ENCODE assay signal across 17 cellular contexts in genomic region chr1:67579623-67580394, GRCh38.
"Had no signal": no experiment of that assay in that cellular context is flagged by ENCODE, and none has a peak within 500 bp of the region (broad histone marks: within the 10 kb centered on the region; RNA-seq: fewer than 3 reads in every experiment).

No MANE protein-coding gene starts in this region.

- DNase-seq: activated CD4-positive, alpha-beta T cell treated with anti-CD3 and anti-CD28 coated beads for 1 hour; activated CD4-positive, alpha-beta T cell treated with anti-CD3 and anti-CD28 coated beads, Interleukin-2, amount 50 U/mL, for 4 hours; activated gamma-delta T cell; cerebellar nuclear complex; effector CD4-positive, alpha-beta T cell; hippocampal formation; left colon; stimulated activated CD8-positive, alpha-beta memory T cell treated with anti-CD3 and anti-CD28 coated beads, Interleukin-4, amount 100 ng/mL, for 48 hours; stimulated activated naive CD4-positive, alpha-beta T cell; T-helper 2 cell; thyroid gland; WERI-Rb-1 had no signal

- H3K27ac ChIP-seq: ascending aorta, neutrophil, thyroid gland, WERI-Rb-1 had no signal

- FAIRE-seq: bronchial epithelial cell had no signal

- H3K4me3 ChIP-seq: ascending aorta, lung, thyroid gland had no signal

- H3K4me1 ChIP-seq: thyroid gland had no signal

- H3K36me3 ChIP-seq: ascending aorta, neutrophil, thyroid gland, WERI-Rb-1 had no signal

- ATAC-seq: left colon; natural killer cell treated with Interleukin-12 subunit alpha and Interleukin-12 subunit beta and Interleukin-15 and Interleukin-18, amount 100 ng/mL, for 72 hours had no signal

- H3K27me3 ChIP-seq: ascending aorta, neutrophil, thyroid gland had no signal

- H3K9me3 ChIP-seq: ascending aorta, neutrophil, thyroid gland had no signal
